18 cellular contexts compared by ENCODE assay signal in the genomic region with DNA sequence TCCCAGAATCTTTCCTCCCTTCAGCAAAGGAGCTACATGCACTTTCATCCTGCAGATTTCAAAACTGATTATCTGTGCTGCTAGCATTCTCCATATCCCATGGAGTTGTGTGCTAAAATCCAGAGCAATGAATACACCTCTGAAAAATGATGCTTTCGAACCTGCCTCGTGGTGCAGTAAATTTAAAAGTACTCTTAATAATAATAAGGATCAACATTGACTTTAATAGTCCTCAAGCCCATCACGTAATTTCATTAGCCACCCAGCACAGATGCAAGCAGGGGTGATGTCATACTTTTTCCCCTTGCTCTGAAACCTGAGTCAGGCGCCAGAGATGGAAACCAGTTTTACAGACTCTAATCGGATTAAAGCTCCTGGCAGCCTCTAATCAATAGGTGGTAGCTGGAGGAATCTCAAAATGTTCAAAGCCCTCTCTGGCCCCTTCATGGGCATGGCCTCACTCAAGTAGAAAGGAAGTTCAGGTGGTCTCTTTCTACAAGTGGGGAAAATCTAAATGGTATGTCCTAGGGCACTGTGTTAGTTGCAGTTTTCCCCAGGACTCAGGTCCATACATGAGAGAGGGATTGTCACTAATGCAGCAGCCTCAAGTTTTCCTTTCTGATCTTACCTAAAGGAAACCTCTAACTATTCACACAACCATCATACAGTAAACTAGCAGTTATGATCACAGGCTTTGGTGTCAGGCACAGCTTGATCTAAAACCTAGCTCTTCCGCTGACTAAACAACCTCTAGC.
DNase-seq lines count a peak whose midpoint lies in the region; ATAC-seq and TF ChIP-seq lines count a peak whose summit lies in the region.
"Had no signal": no experiment of that assay in that cellular context is flagged by ENCODE, and none has a peak within 500 bp of the region (broad histone marks: within the 10 kb centered on the region; RNA-seq: fewer than 3 reads in every experiment).

No MANE protein-coding gene starts in this region.

- no TSS peak for BruUV-seq in Calu3 (replicated peaks; lab: Mats Ljungman, UMichigan)

- intact Hi-C loops in Calu3 (cut with micrococcal nuclease; ENCODE audit: unreplicated experiment) = no loop called here
- intact Hi-C loops in head of caudate nucleus (cut with DNase I) = no loop called here

- TF ChIP-seq CTCF in Calu3 (IDR thresholded peaks at IDR 0.05; ENCODE audit: unreplicated experiment) (no peak), HEK293 (tag by site-specific recombination; IDR thresholded peaks at IDR 0.05) (no peak)

- peaks cover 24% of the 10 kb centered on the region for H3K27me3 Mint-ChIP-seq in Calu3 (ENCODE audit: unreplicated experiment)

- peak; percentile 93 for ATAC-seq in SK-N-SH treated with all-trans-retinoic acid at 6 μM for 48 hours
- ATAC-seq: activated CD4-positive, CD25-positive, alpha-beta regulatory T cell treated with anti-CD3 and anti-CD28 coated beads, Interleukin-2, amount 50 U/mL, for 24 hours; Right ventricle myocardium inferior had no signal

- H3K4me3 ChIP-seq in HEK293 (ENCODE audit: low read depth, low read length) = no peak overlapping the region
- H3K4me3 ChIP-seq: pancreas, testis had no signal

- peaks cover 2% of the 10 kb centered on the region; the same call in 1 of the 2 replicates for H3K4me1 ChIP-seq in HEK293 (ENCODE audit: control insufficient read depth, insufficient read depth, low read length)
- H3K4me1 ChIP-seq: pancreas, testis had no signal

- no peak overlapping the region for H3K27ac Mint-ChIP-seq in Calu3 (ENCODE audit: unreplicated experiment)
- H3K27ac Mint-ChIP-seq: endodermal cell had no signal

- no peaks in the 10 kb centered on the region for H3K4me1 Mint-ChIP-seq in Calu3 (ENCODE audit: low read depth, unreplicated experiment)

- CTCF ChIA-PET in Calu3 (lab: Charles Lee) = no interaction called here
- CTCF ChIA-PET in HEK293 (lab: Yijun Ruan, JAX) = interaction anchor here (0.6 kb wide), 1 partner anchor 61 kb away, joined by 3 read pairs; no protein-coding TSS in a partner anchor

- POLR2A ChIA-PET in HEK293 (lab: Yijun Ruan, JAX) = no interaction called here

- H3K9me3 ChIP-seq in HEK293 (ENCODE audit: control insufficient read depth, insufficient read depth, low read depth, low read length) = no peaks in the 10 kb centered on the region
- H3K9me3 ChIP-seq: pancreas, testis had no signal

- no peaks in the 10 kb centered on the region for H3K36me3 Mint-ChIP-seq in Calu3 (ENCODE audit: insufficient read depth, unreplicated experiment)

- no peaks in the 10 kb centered on the region for H3K9me3 Mint-ChIP-seq in Calu3 (ENCODE audit: low read depth, unreplicated experiment)

- no peaks in the 10 kb centered on the region for H3K36me3 ChIP-seq in HEK293 (ENCODE audit: control insufficient read depth in 2 of 2, insufficient read depth in 1 of 2, low read length in 2 of 2)
- H3K36me3 ChIP-seq: pancreas had no signal

- no peak overlapping the region for H3K4me3 Mint-ChIP-seq in Calu3 (ENCODE audit: low read depth, unreplicated experiment)
- H3K4me3 Mint-ChIP-seq: endodermal cell had no signal

- no peak overlapping the region for H3K27ac ChIP-seq in HEK293 (ENCODE audit: extremely low read depth, low read depth, low read length)
- H3K27ac ChIP-seq: pancreas, testis had no signal

- DNase-seq in Calu3 (peak; percentile 18), iris pigment epithelial cell (ENCODE audit: low read depth) (peak; percentile 10), GOT3 (lab: John Stamatoyannopoulos, UW) (no peak), NCI-H1436 (lab: John Stamatoyannopoulos, UW) (no peak), head of caudate nucleus (no peak)
- DNase-seq in activated CD8-positive, alpha-beta memory T cell treated with anti-CD3 and anti-CD28 coated beads for 24 hours = no peak
- DNase-seq: amygdala, cerebellar nuclear complex, endodermal cell, GDM1, KG1, pancreas, T-helper 2 cell, testis had no signal

TF ChIP-seq in HEK293, 187 proteins besides CTCF, POLR2A, EP300 and RAD21 (continues in another document):
- TF ChIP-seq, protein P1, sequence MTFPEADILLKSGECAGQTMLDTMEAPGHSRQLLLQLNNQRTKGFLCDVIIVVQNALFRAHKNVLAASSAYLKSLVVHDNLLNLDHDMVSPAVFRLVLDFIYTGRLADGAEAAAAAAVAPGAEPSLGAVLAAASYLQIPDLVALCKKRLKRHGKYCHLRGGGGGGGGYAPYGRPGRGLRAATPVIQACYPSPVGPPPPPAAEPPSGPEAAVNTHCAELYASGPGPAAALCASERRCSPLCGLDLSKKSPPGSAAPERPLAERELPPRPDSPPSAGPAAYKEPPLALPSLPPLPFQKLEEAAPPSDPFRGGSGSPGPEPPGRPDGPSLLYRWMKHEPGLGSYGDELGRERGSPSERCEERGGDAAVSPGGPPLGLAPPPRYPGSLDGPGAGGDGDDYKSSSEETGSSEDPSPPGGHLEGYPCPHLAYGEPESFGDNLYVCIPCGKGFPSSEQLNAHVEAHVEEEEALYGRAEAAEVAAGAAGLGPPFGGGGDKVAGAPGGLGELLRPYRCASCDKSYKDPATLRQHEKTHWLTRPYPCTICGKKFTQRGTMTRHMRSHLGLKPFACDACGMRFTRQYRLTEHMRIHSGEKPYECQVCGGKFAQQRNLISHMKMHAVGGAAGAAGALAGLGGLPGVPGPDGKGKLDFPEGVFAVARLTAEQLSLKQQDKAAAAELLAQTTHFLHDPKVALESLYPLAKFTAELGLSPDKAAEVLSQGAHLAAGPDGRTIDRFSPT (tag by site-specific recombination; IDR thresholded peaks at IDR 0.05) = peak; percentile 81
- TF ChIP-seq ZEB2 (tag by site-specific recombination; IDR thresholded peaks at IDR 0.05) = peak; percentile 50; the same call in 1 of the 2 replicates
- TF ChIP-seq ZNF629 (tag by site-specific recombination; IDR thresholded peaks at IDR 0.05) = peak; percentile 90
- TF ChIP-seq ZNF335 (tag by site-specific recombination; conservative IDR thresholded peaks at IDR 0.05) = peak; percentile 49
- 0 out of 2 replicates have a peak, but pooled peaks have one; percentile 15 for TF ChIP-seq ZNF558 (tag by site-specific recombination; IDR thresholded peaks at IDR 0.05)
- TF ChIP-seq ZNF248 (tag by site-specific recombination; IDR thresholded peaks at IDR 0.05) = no peak

TF ChIP-seq in SK-N-SH treated with all-trans-retinoic acid at 6 μM for 48 hours, 23 proteins besides CTCF, POLR2A, EP300 and RAD21 (continues in another document):
- peak; percentile 87 for TF ChIP-seq PATZ1 (CRISPR knock-in tag; IDR thresholded peaks at IDR 0.05; ENCODE audit: borderline replicate concordance)
- TF ChIP-seq TOX (CRISPR knock-in tag; IDR thresholded peaks at IDR 0.05; ENCODE audit: borderline replicate concordance) = peak; percentile 34; the same call in 1 of the 2 replicates
- TF ChIP-seq, protein P2, sequence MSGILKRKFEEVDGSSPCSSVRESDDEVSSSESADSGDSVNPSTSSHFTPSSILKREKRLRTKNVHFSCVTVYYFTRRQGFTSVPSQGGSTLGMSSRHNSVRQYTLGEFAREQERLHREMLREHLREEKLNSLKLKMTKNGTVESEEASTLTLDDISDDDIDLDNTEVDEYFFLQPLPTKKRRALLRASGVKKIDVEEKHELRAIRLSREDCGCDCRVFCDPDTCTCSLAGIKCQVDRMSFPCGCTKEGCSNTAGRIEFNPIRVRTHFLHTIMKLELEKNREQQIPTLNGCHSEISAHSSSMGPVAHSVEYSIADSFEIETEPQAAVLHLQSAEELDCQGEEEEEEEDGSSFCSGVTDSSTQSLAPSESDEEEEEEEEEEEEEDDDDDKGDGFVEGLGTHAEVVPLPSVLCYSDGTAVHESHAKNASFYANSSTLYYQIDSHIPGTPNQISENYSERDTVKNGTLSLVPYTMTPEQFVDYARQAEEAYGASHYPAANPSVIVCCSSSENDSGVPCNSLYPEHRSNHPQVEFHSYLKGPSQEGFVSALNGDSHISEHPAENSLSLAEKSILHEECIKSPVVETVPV (CRISPR knock-in tag; IDR thresholded peaks at IDR 0.05) = 0 out of 2 replicates have a peak, but pooled peaks have one; percentile 54
- TF ChIP-seq ZFP3 (CRISPR knock-in tag; IDR thresholded peaks at IDR 0.05) = peak; percentile 62; the same call in 1 of the 2 replicates
- no peak for TF ChIP-seq POU6F1 (CRISPR knock-in tag; IDR thresholded peaks at IDR 0.05; ENCODE audit: borderline replicate concordance, low read depth)
- TF ChIP-seq CSDC2 (CRISPR knock-in tag; IDR thresholded peaks at IDR 0.05) = 0 out of 2 replicates have a peak, but pooled peaks have one; percentile 52
- no peak for TF ChIP-seq ESRRG (CRISPR knock-in tag; IDR thresholded peaks at IDR 0.05)
- no peak for TF ChIP-seq RARB (CRISPR knock-in tag; IDR thresholded peaks at IDR 0.05)
- TF ChIP-seq BACH2 (CRISPR knock-in tag; IDR thresholded peaks at IDR 0.05; ENCODE audit: borderline replicate concordance) = no peak
- peak; percentile 90 for TF ChIP-seq TCF4 (CRISPR knock-in tag; IDR thresholded peaks at IDR 0.05; ENCODE audit: borderline replicate concordance)
- TF ChIP-seq ZNF8 (CRISPR knock-in tag; IDR thresholded peaks at IDR 0.05) = peak; percentile 57; the same call in 1 of the 2 replicates

Comparison
In these comparisons a context has a peak if more than half of its experiments do, and no peak if none do; other contexts are left out.
1. DNase-seq: peak in Calu3 (single experiment) and iris pigment epithelial cell (single experiment); none in GOT3 (single experiment), NCI-H1436 (single experiment), head of caudate nucleus (0 of 42) and activated CD8-positive, alpha-beta memory T cell treated with anti-CD3 and anti-CD28 coated beads for 24 hours (single experiment).